ENCODE assay signal across 21 cellular contexts in the genomic region with DNA sequence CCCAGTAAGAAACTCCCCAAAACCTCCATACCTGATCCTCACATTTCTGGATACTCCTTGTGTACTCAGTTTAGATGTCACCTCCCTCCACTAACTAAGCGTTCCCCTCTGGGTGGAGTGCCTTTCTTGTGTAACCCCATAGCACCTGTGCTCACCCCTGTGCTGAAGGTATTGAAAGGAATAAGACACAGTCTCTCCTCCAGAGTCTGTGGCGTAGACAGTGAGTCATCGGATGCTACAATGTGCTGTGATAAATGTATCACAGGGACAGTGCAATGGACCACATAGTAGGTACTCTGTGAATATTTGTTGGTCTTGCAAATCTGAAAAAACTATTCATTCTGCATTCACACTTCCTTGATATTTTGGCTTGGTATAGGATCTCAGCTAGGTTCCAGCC. TPM values are rescaled to one million over a fixed set of nuclear protein-coding genes. Genes with fewer than 3 reads are reported as not detected.
DNase-seq lines count a peak whose midpoint lies in the region; ATAC-seq and TF ChIP-seq lines count a peak whose summit lies in the region.
"Had no signal": no experiment of that assay in that cellular context is flagged by ENCODE, and none has a peak within 500 bp of the region (broad histone marks: within the 10 kb centered on the region; RNA-seq: fewer than 3 reads in every experiment).

No MANE protein-coding gene starts in this region.

- H3K4me3 Mint-ChIP-seq in osteocyte (ENCODE audit: unreplicated experiment) (peak overlapping the region; percentile 24), CD14-positive monocyte (no peak overlapping the region)
- H3K4me3 Mint-ChIP-seq: activated naive CD8-positive, alpha-beta T cell; activated T-cell treated with anti-CD3 and anti-CD28 coated beads, Interleukin-2, amount 50 U/mL, for 72 hours; endodermal cell; naive B cell had no signal

- H3K27me3 ChIP-seq in foreskin keratinocyte: no peaks in the 10 kb centered on the region
- H3K27me3 ChIP-seq: body of pancreas, colonic mucosa, heart right ventricle, pancreas, sigmoid colon had no signal

- DNase-seq in ELR (ENCODE audit: low read depth): peak; percentile 52
- DNase-seq in RPMI7951 (ENCODE audit: low read depth): peak; percentile 64
- no peak for DNase-seq in foreskin keratinocyte
- DNase-seq in osteocyte (ENCODE audit: extremely low spot score, unreplicated experiment): no peak
- no peak for DNase-seq in NCI-H1092 (lab: John Stamatoyannopoulos, UW)
- DNase-seq in CD14-positive monocyte (ENCODE audit: low spot score): no peak
- DNase-seq: activated T-cell treated with anti-CD3 and anti-CD28 coated beads, Interleukin-2, amount 50 U/mL, for 72 hours; body of pancreas; colonic mucosa; DMS79; heart right ventricle; KG1; naive B cell; NCI-H187 treated with DMSO at 0.1 percent for 48 hours; NK-92 treated with Interleukin-12 subunit alpha and Interleukin-12 subunit beta, amount 100 ng/mL, for 24 hours; pancreas; RPMI8226; sigmoid colon had no signal

- no peaks in the 10 kb centered on the region for H3K9me3 Mint-ChIP-seq in osteocyte (ENCODE audit: unreplicated experiment)
- peaks cover 0 to 2% (median 0%) of the 10 kb centered on the region in 7 donors for H3K9me3 Mint-ChIP-seq in CD14-positive monocyte
- H3K9me3 Mint-ChIP-seq: activated T-cell treated with anti-CD3 and anti-CD28 coated beads, Interleukin-2, amount 50 U/mL, for 72 hours; endodermal cell; naive B cell had no signal

- no peak overlapping the region for H3K27ac ChIP-seq in foreskin keratinocyte
- H3K27ac ChIP-seq: body of pancreas, colonic mucosa, pancreas, sigmoid colon had no signal

- peaks cover 75% of the 10 kb centered on the region for H3K4me1 Mint-ChIP-seq in osteocyte (ENCODE audit: unreplicated experiment)
- H3K4me1 Mint-ChIP-seq in CD14-positive monocyte: no peaks in the 10 kb centered on the region
- H3K4me1 Mint-ChIP-seq: naive B cell had no signal

- TF ChIP-seq CTCF in foreskin keratinocyte (conservative IDR thresholded peaks at IDR 0.05) (no peak), osteocyte (IDR thresholded peaks at IDR 0.05) (no peak), CD14-positive monocyte (IDR thresholded peaks at IDR 0.05) (no peak)

- peaks cover 13% of the 10 kb centered on the region for H3K4me1 ChIP-seq in foreskin keratinocyte
- H3K4me1 ChIP-seq: colonic mucosa, pancreas had no signal

- H3K27me3 Mint-ChIP-seq in osteocyte (ENCODE audit: unreplicated experiment) (no peaks in the 10 kb centered on the region), CD14-positive monocyte (ENCODE audit: low read depth in 3 of 3) (peaks cover 10 to 57% (median 28%) of the 10 kb centered on the region in 3 donors)

- intact Hi-C loops in CD14-positive monocyte (cut with micrococcal nuclease): no loop called here

- H3K36me3 Mint-ChIP-seq in osteocyte (ENCODE audit: unreplicated experiment): peaks cover 1% of the 10 kb centered on the region
- H3K36me3 Mint-ChIP-seq in CD14-positive monocyte: no peaks in the 10 kb centered on the region
- H3K36me3 Mint-ChIP-seq: activated naive CD8-positive, alpha-beta T cell; naive B cell had no signal

- ATAC-seq in foreskin keratinocyte (peak; percentile 71), GM21619 (IDR thresholded peaks at IDR 0.05; ENCODE audit: unreplicated experiment) (no peak)
- ATAC-seq: activated T-cell treated with anti-CD3 and anti-CD28 coated beads, Interleukin-2, amount 50 U/mL, for 72 hours; body of pancreas; pancreas had no signal

- H3K27ac Mint-ChIP-seq in osteocyte (ENCODE audit: unreplicated experiment) (peak overlapping the region; percentile 95), CD14-positive monocyte (no peak overlapping the region)
- H3K27ac Mint-ChIP-seq: activated naive CD8-positive, alpha-beta T cell; activated T-cell treated with anti-CD3 and anti-CD28 coated beads, Interleukin-2, amount 50 U/mL, for 72 hours had no signal

RNA-seq across cellular contexts. Expression of gene TSPAN9, which starts 30.8 kb away (rescaled TPM):
- 37.6 and 42.0 TPM in 2 replicates for total RNA-seq in RPMI7951 (2014; rRNA removed; shearing (Covaris generic))
- 17.9 and 19.2 TPM in 2 replicates for total RNA-seq in foreskin keratinocyte
- polyA plus RNA-seq in foreskin keratinocyte: 16.2 and 19.0 TPM in 2 replicates
- total RNA-seq in osteocyte: 102 and 114 TPM in 2 replicates
- polyA plus RNA-seq in CD14-positive monocyte: under 1 TPM; 0.15 to 0.34 TPM

Comparison
In these comparisons a context has a peak if more than half of its experiments do, and no peak if none do; other contexts are left out.
1. DNase-seq: peak in ELR (single experiment) and RPMI7951 (single experiment); none in foreskin keratinocyte (0 of 2), osteocyte (single experiment), NCI-H1092 (single experiment) and CD14-positive monocyte (single experiment).